Comparison of ENCODE assay signal across 1 cellular context in genomic region chr12:1630081-1630826, GRCh38.
TF ChIP-seq lines count a peak whose summit lies in the region.

No MANE protein-coding gene starts in this region.

TF ChIP-seq in A549, 52 proteins besides CTCF, POLR2A, EP300 and RAD21 (continued from another document):
- no peak for TF ChIP-seq REST (IDR thresholded peaks at IDR 0.05)
